ENCODE assay signal across 8 cellular contexts in the genomic region with DNA sequence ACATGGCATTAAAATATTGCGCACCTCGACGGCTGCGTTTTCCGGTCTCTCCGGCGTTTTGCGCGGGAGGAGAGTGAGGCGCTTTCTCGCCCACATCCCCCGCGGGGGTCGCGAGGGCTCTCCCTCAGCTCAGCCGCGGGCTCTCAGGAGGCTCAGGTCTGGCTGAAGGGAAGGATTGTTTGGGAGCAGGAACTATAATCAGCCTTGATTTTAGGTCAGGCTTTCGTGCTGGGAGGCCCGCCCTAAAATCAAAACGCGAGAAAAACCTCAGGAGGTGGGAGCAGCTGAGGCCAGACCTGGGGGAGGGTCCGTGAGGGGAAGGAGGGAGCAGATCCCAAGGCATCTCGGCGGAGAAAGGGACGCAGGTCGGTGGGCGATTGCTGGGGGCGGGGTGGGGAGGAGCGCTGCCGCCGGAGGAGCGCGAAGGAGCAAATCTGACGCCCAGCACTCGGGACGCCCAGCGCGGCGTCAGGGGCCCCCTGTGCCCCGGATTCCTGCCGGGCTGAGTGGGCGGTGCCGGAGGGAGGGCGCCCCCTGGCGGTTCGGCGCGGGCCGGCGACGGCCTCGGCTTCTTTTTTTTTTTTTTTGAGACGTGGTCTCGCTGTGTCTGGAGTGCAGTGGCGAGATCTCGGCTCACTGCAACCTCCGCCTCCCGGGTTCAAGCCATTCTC. TPM values are rescaled to one million over a fixed set of nuclear protein-coding genes. Genes with fewer than 3 reads are reported as not detected.
DNase-seq lines count a peak whose midpoint lies in the region; ATAC-seq and TF ChIP-seq lines count a peak whose summit lies in the region.

No MANE protein-coding gene starts in this region.

- peak overlapping the region; percentile 91 for H3K4me3 Mint-ChIP-seq in T-helper 17 cell

- H3K27ac ChIP-seq in HUES6 (ENCODE audit: low read depth, low read length): peak overlapping the region; percentile 85
- H3K27ac ChIP-seq in angular gyrus (ENCODE audit: low read depth, low read length): peak overlapping the region; percentile 62
- peak overlapping the region; percentile 87 for H3K27ac ChIP-seq in vagina

- peaks cover 16% of the 10 kb centered on the region for H3K4me1 Mint-ChIP-seq in T-helper 17 cell

- peak; percentile 89 for ATAC-seq in T-helper 17 cell

- H3K4me1 ChIP-seq in HUES6 (ENCODE audit: control insufficient read depth, insufficient read depth, low read length) (peaks cover 15% of the 10 kb centered on the region), vagina (peaks cover 12% of the 10 kb centered on the region)

- intact Hi-C loops in vagina (cut with DNase I): no loop called here

- H3K9ac ChIP-seq in HUES6 (ENCODE audit: low read length): peak overlapping the region; percentile 72

- no peaks in the 10 kb centered on the region for H3K9me3 ChIP-seq in HUES6 (ENCODE audit: control insufficient read depth, insufficient read depth, low read depth, low read length)
- no peaks in the 10 kb centered on the region for H3K9me3 ChIP-seq in T-helper 17 cell (ENCODE audit: control insufficient read depth, low read length, poor library complexity, severe bottlenecking)
- no peaks in the 10 kb centered on the region for H3K9me3 ChIP-seq in vagina

- TF ChIP-seq POLR2A in vagina (IDR thresholded peaks at IDR 0.05): no peak

- no peaks in the 10 kb centered on the region for H3K27me3 ChIP-seq in HUES6 (ENCODE audit: control insufficient read depth, insufficient read depth, low read length)
- no peaks in the 10 kb centered on the region for H3K27me3 ChIP-seq in vagina

- peak overlapping the region; percentile 61 for H3K4me3 ChIP-seq in HUES6 (ENCODE audit: low read depth, low read length)
- H3K4me3 ChIP-seq in vagina: peak overlapping the region; percentile 61 to 67

- H3K27me3 Mint-ChIP-seq in T-helper 17 cell: peaks cover 1% of the 10 kb centered on the region

- H3K27ac Mint-ChIP-seq in T-helper 17 cell: peak overlapping the region; percentile 94

- peak; percentile 25 for DNase-seq in DMS 273 treated with DMSO at 0.1 percent for 48 hours (lab: John Stamatoyannopoulos, UW)
- DNase-seq in T-helper 17 cell: peak; percentile 70 to 83 (median 75)
- DNase-seq in hepatic stellate cell (ENCODE audit: low spot score): peak; percentile 34
- DNase-seq in renal cortical epithelial cell (ENCODE audit: low read depth): peak; percentile 15
- DNase-seq in vagina (ENCODE audit: extremely low spot score in 2 of 2): no peak
- DNase-seq in middle frontal gyrus (ENCODE audit: extremely low spot score, low spot score): no peak

- TF ChIP-seq CTCF in vagina (IDR thresholded peaks at IDR 0.05): peak; percentile 60 to 90 (median 78)

- H3K36me3 Mint-ChIP-seq in T-helper 17 cell (ENCODE audit: low read depth): no peaks in the 10 kb centered on the region

- H3K36me3 ChIP-seq in HUES6 (ENCODE audit: control insufficient read depth, insufficient read depth, low read length) (no peaks in the 10 kb centered on the region), vagina (no peaks in the 10 kb centered on the region)

RNA-seq across cellular contexts. Expression of a gene that starts 18.7 kb away (rescaled TPM):
- total RNA-seq in T-helper 17 cell: 10 to 100 TPM; 10.8 to 15.3 TPM
- 29.7 and 58.5 TPM in 2 replicates for total RNA-seq in renal cortical epithelial cell
- 103 TPM for total RNA-seq in vagina

Comparison
In these comparisons a context has a peak if more than half of its experiments do, and no peak if none do; other contexts are left out.
1. DNase-seq: peak in DMS 273 treated with DMSO at 0.1 percent for 48 hours (single experiment), T-helper 17 cell (3 of 3), hepatic stellate cell (single experiment) and renal cortical epithelial cell (single experiment); none in vagina (0 of 2) and middle frontal gyrus (single experiment).
2. Peak in every context shown above with its lines, with median percentiles within 50 percentile points of each other: H3K27ac ChIP-seq.